14 cellular contexts compared by ENCODE assay signal in the genomic region with DNA sequence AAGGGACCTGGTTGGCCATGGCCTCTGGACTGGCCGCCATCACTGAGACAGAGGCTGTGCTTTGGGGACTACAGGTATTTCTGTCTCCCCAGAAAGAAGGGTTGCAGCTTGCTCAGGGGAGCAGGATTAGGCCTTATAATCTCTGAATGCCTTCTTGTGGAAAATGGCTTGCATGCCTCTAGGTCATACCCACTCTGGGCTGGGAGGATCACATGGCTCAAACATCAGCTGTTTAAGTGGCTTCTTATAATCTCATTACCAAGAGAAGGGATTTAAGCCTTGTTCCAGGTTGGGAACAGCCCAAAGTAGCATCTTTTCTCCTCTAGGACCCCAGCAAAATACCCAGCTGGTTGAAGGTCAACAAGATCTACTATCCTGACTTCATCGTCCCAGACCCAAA.
"Had no signal": no experiment of that assay in that cellular context is flagged by ENCODE, and none has a peak within 500 bp of the region (broad histone marks: within the 10 kb centered on the region; RNA-seq: fewer than 3 reads in every experiment).

No MANE protein-coding gene starts in this region.

- ATAC-seq: esophagus mucosa; left ventricle myocardium superior; stimulated activated memory B cell treated with anti-CD40 and anti-IgM and Interleukin-4, amounts not matched to agents 10 μg/mL and 1 μg/mL and 100 μg/mL, for 72 hours had no signal

- DNase-seq: activated CD4-positive, alpha-beta T cell treated with anti-CD3 and anti-CD28 coated beads, Interleukin-2, amount 10 ng/mL, durations not matched to agents 7 days and 5 days; activated naive CD4-positive, alpha-beta T cell treated with anti-CD3 and anti-CD28 coated beads, Interleukin-2, amount 10 ng/mL, durations not matched to agents 7 days and 5 days; activated T-cell treated with anti-CD3 and anti-CD28 coated beads for 4 hours; hippocampal formation; kidney; left ventricle myocardium superior; SK-N-SH; trophoblast cell had no signal

- H3K27me3 Mint-ChIP-seq: activated CD4-positive, alpha-beta T cell treated with anti-CD3 and anti-CD28 coated beads, Interleukin-2, amount 10 ng/mL, durations not matched to agents 7 days and 5 days; activated naive CD4-positive, alpha-beta T cell treated with anti-CD3 and anti-CD28 coated beads, Interleukin-2, amount 10 ng/mL, durations not matched to agents 7 days and 5 days; memory B cell; stimulated activated memory B cell treated with anti-CD40 and anti-IgM and Interleukin-4, amounts not matched to agents 10 μg/mL and 1 μg/mL and 100 μg/mL, for 72 hours had no signal

- H3K36me3 ChIP-seq: neural progenitor cell had no signal

- H3K79me2 ChIP-seq: parathyroid adenoma had no signal

- H2AFZ ChIP-seq: neural progenitor cell, parathyroid adenoma had no signal

- H3K27ac ChIP-seq: cardiac muscle cell, neural progenitor cell, parathyroid adenoma had no signal

- H3K9me3 Mint-ChIP-seq: activated CD4-positive, alpha-beta T cell treated with anti-CD3 and anti-CD28 coated beads, Interleukin-2, amount 10 ng/mL, durations not matched to agents 7 days and 5 days; activated naive CD4-positive, alpha-beta T cell treated with anti-CD3 and anti-CD28 coated beads, Interleukin-2, amount 10 ng/mL, durations not matched to agents 7 days and 5 days; memory B cell; neural progenitor cell; stimulated activated memory B cell treated with anti-CD40 and anti-IgM and Interleukin-4, amounts not matched to agents 10 μg/mL and 1 μg/mL and 100 μg/mL, for 72 hours had no signal

- H3K27me3 ChIP-seq: cardiac muscle cell, neural progenitor cell had no signal

- H3K9me3 ChIP-seq: SK-N-SH had no signal

- H3K27ac Mint-ChIP-seq: activated CD4-positive, alpha-beta T cell treated with anti-CD3 and anti-CD28 coated beads, Interleukin-2, amount 10 ng/mL, durations not matched to agents 7 days and 5 days; activated naive CD4-positive, alpha-beta T cell treated with anti-CD3 and anti-CD28 coated beads, Interleukin-2, amount 10 ng/mL, durations not matched to agents 7 days and 5 days; memory B cell; neural progenitor cell; stimulated activated memory B cell treated with anti-CD40 and anti-IgM and Interleukin-4, amounts not matched to agents 10 μg/mL and 1 μg/mL and 100 μg/mL, for 72 hours had no signal

- H3K4me1 ChIP-seq: neural progenitor cell had no signal

- H3K9ac ChIP-seq: neural progenitor cell, parathyroid adenoma, SK-N-SH had no signal

- H3K4me3 ChIP-seq: cardiac muscle cell, neural progenitor cell had no signal

- H3K4me1 Mint-ChIP-seq: neural progenitor cell had no signal

- H3K4me3 Mint-ChIP-seq: activated CD4-positive, alpha-beta T cell treated with anti-CD3 and anti-CD28 coated beads, Interleukin-2, amount 10 ng/mL, durations not matched to agents 7 days and 5 days; activated naive CD4-positive, alpha-beta T cell treated with anti-CD3 and anti-CD28 coated beads, Interleukin-2, amount 10 ng/mL, durations not matched to agents 7 days and 5 days; memory B cell; neural progenitor cell; stimulated activated memory B cell treated with anti-CD40 and anti-IgM and Interleukin-4, amounts not matched to agents 10 μg/mL and 1 μg/mL and 100 μg/mL, for 72 hours had no signal

- H3K4me2 ChIP-seq: neural progenitor cell, SK-N-SH had no signal

- H3K9me2 ChIP-seq: SK-N-SH had no signal

- FAIRE-seq: kidney had no signal
